In genomic region chr12:124771462-124772361, GRCh38 we compare ENCODE assay signal across 8 cellular contexts.
DNase-seq lines count a peak whose midpoint lies in the region; ATAC-seq and TF ChIP-seq lines count a peak whose summit lies in the region.

No MANE protein-coding gene starts in this region.

- H3K27me3 ChIP-seq in BJ (ENCODE audit: control insufficient read depth, insufficient read depth, low read length), result no peaks in the 10 kb centered on the region; the same call in 1 of the 2 replicates

- ATAC-seq in memory B cell (ENCODE audit: low read depth) (peak; percentile 20), HG03521 (IDR thresholded peaks at IDR 0.05; ENCODE audit: unreplicated experiment) (no peak)

- H3K36me3 ChIP-seq in BJ (ENCODE audit: control insufficient read depth, insufficient read depth, low read length), result no peaks in the 10 kb centered on the region

- H3K4me1 Mint-ChIP-seq in activated CD4-positive, alpha-beta memory T cell treated with anti-CD3 and anti-CD28 coated beads, Interleukin-2, amount 10 ng/mL, durations not matched to agents 7 days and 5 days, result peaks cover 39% of the 10 kb centered on the region
- peaks cover 24% of the 10 kb centered on the region for H3K4me1 Mint-ChIP-seq in memory B cell

- no peaks in the 10 kb centered on the region for H3K9me3 Mint-ChIP-seq in activated CD4-positive, alpha-beta memory T cell treated with anti-CD3 and anti-CD28 coated beads, Interleukin-2, amount 10 ng/mL, durations not matched to agents 7 days and 5 days
- H3K9me3 Mint-ChIP-seq in memory B cell, result no peaks in the 10 kb centered on the region

- POLR2A ChIA-PET in BJ (lab: Charles Lee), result interaction anchor here (0.5 to 0.8 kb wide), 2 partner anchors 217 to 385 kb away, joined by 5 to 6 read pairs; partner anchors contain the start of gene DHX37
- POLR2A ChIA-PET in HEK293T (lab: Yijun Ruan, JAX), result no interaction called here
- POLR2A ChIA-PET in activated CD4-positive, alpha-beta memory T cell treated with anti-CD3 and anti-CD28 coated beads, Interleukin-2, amount 10 ng/mL, durations not matched to agents 7 days and 5 days (lab: Charles Lee), result interaction anchor here (0.7 kb wide), 1 partner anchor 10 kb away, joined by 3 read pairs; no protein-coding TSS in a partner anchor

- peaks cover 32% of the 10 kb centered on the region for H3K27me3 Mint-ChIP-seq in activated CD4-positive, alpha-beta memory T cell treated with anti-CD3 and anti-CD28 coated beads, Interleukin-2, amount 10 ng/mL, durations not matched to agents 7 days and 5 days
- peaks cover 18% of the 10 kb centered on the region for H3K27me3 Mint-ChIP-seq in memory B cell

- H3K4me3 ChIP-seq in BJ (ENCODE audit: low read depth, low read length), result no peak overlapping the region

- H3K27ac Mint-ChIP-seq in activated CD4-positive, alpha-beta memory T cell treated with anti-CD3 and anti-CD28 coated beads, Interleukin-2, amount 10 ng/mL, durations not matched to agents 7 days and 5 days, result no peak overlapping the region
- H3K27ac Mint-ChIP-seq in memory B cell, result no peak overlapping the region

- no peaks in the 10 kb centered on the region for H3K36me3 Mint-ChIP-seq in activated CD4-positive, alpha-beta memory T cell treated with anti-CD3 and anti-CD28 coated beads, Interleukin-2, amount 10 ng/mL, durations not matched to agents 7 days and 5 days (ENCODE audit: low read depth)
- H3K36me3 Mint-ChIP-seq in memory B cell, result no peaks in the 10 kb centered on the region

- DNase-seq in BJ (ENCODE audit: low read depth) (no peak), HEK293T (ENCODE audit: extremely low spot score) (peak; percentile 92), NCI-H748 treated with DMSO at 0.1 percent for 48 hours (lab: John Stamatoyannopoulos, UW) (peak; percentile 58), ecto neural progenitor cell (ENCODE audit: low spot score) (peak; percentile 95), memory B cell (ENCODE audit: low spot score in 2 of 2) (peak; percentile 83 to 96)
- peak; percentile 77 for DNase-seq in activated CD4-positive, alpha-beta memory T cell treated with anti-CD3 and anti-CD28 coated beads, Interleukin-2, amount 10 ng/mL, durations not matched to agents 7 days and 5 days
- peak; percentile 52 to 58 for DNase-seq in stimulated activated CD8-positive, alpha-beta memory T cell treated with anti-CD3 and anti-CD28 coated beads, Interleukin-15, amount 100 ng/mL, for 4 hours (ENCODE audit: low read depth in 2 of 2)

- no peak overlapping the region for H3K4me3 Mint-ChIP-seq in activated CD4-positive, alpha-beta memory T cell treated with anti-CD3 and anti-CD28 coated beads, Interleukin-2, amount 10 ng/mL, durations not matched to agents 7 days and 5 days
- no peak overlapping the region for H3K4me3 Mint-ChIP-seq in memory B cell

- CTCF ChIA-PET in BJ (lab: Yijun Ruan, JAX), result interaction anchor here (0.6 to 3.7 kb wide), 42 partner anchors 77 to 1049 kb away, joined by 3 to 20 read pairs (median 3); partner anchors contain the start of gene NCOR2
- CTCF ChIA-PET in HEK293T (lab: Yijun Ruan, JAX), result interaction anchor here (0.7 to 1.1 kb wide), 4 partner anchors 9 to 242 kb away, joined by 3 to 4 read pairs (median 4); no protein-coding TSS in a partner anchor
- CTCF ChIA-PET in activated CD4-positive, alpha-beta memory T cell treated with anti-CD3 and anti-CD28 coated beads, Interleukin-2, amount 10 ng/mL, durations not matched to agents 7 days and 5 days (lab: Charles Lee), result interaction anchor here (0.6 to 2.0 kb wide), 13 partner anchors 10 to 739 kb away, joined by 3 to 16 read pairs (median 4); no protein-coding TSS in a partner anchor

- peak; percentile 98 for TF ChIP-seq CTCF in BJ (IDR thresholded peaks at IDR 0.05; ENCODE audit: insufficient read depth, low read depth, low read length)

TF ChIP-seq in HEK293T, 16 proteins besides CTCF, POLR2A, EP300 and RAD21:
- no peak for TF ChIP-seq TARDBP (IDR thresholded peaks at IDR 0.05)
- TF ChIP-seq ELF4 (IDR thresholded peaks at IDR 0.05), result no peak
- TF ChIP-seq NFRKB (IDR thresholded peaks at IDR 0.05), result no peak
- TF ChIP-seq HDGF (IDR thresholded peaks at IDR 0.05; ENCODE audit: borderline replicate concordance), result no peak
- TF ChIP-seq ARNT (IDR thresholded peaks at IDR 0.05), result no peak
